ENCODE assay signal across 18 cellular contexts in genomic region chr22:50719814-50720300, GRCh38. TPM values are rescaled to one million over a fixed set of nuclear protein-coding genes. Genes with fewer than 3 reads are reported as not detected.
DNase-seq lines count a peak whose midpoint lies in the region; ATAC-seq, FAIRE-seq and TF ChIP-seq lines count a peak whose summit lies in the region.
"Had no signal": no experiment of that assay in that cellular context is flagged by ENCODE, and none has a peak within 500 bp of the region (broad histone marks: within the 10 kb centered on the region; RNA-seq: fewer than 3 reads in every experiment).

No MANE protein-coding gene starts in this region.

- H3K36me3 ChIP-seq in breast epithelium (no peaks in the 10 kb centered on the region), H1 (ENCODE audit: control insufficient read depth in 2 of 4, insufficient read depth in 4 of 4, low read length in 3 of 4) (peaks cover 0 to 7% (median 2%) of the 10 kb centered on the region in 4 experiments; a peak in 3 of 8 replicates), smooth muscle cell (ENCODE audit: low read depth) (no peaks in the 10 kb centered on the region)

- no peak overlapping the region for H2BK120ac ChIP-seq in H1 (replicated peaks; ENCODE audit: low read depth, low read length)

- H3K79me2 ChIP-seq in H1 (ENCODE audit: control insufficient read depth in 1 of 2, insufficient read depth in 2 of 2, low read length in 2 of 2) (no peaks in the 10 kb centered on the region), smooth muscle cell (ENCODE audit: low read depth) (no peaks in the 10 kb centered on the region)

- BruUV-seq in MCF 10A (replicated peaks; lab: Mats Ljungman, UMichigan) = no TSS peak

- no peak for FAIRE-seq in H1 (lab: Jason Lieb, UNC)

- no peak overlapping the region for H4K91ac ChIP-seq in H1 (replicated peaks; ENCODE audit: insufficient read length, low read length)

- H3K27me3 ChIP-seq in breast epithelium (peaks cover 0 to 23% of the 10 kb centered on the region in 2 donors), H1 (replicated peaks in 1 of 4; ENCODE audit: control insufficient read depth in 3 of 4, extremely low read depth in 1 of 4, insufficient read depth in 3 of 4, low read length in 3 of 4) (peaks cover 31 to 66% (median 51%) of the 10 kb centered on the region in 4 experiments), smooth muscle cell (ENCODE audit: low read depth) (peaks cover 37% of the 10 kb centered on the region)
- H3K27me3 ChIP-seq: BLaER1 had no signal

- POLR2A ChIA-PET in MCF 10A (lab: Yijun Ruan, JAX) (no interaction called here), H1 (lab: Charles Lee; ENCODE audit: partially characterized antibody) (interaction anchor here (0.9 to 1.6 kb wide), 2 partner anchors 10 to 78 kb away, joined by 3 to 4 read pairs; no protein-coding TSS in a partner anchor), T-cell (lab: Charles Lee) (no interaction called here)

- TF ChIP-seq CTCF in breast epithelium (IDR thresholded peaks at IDR 0.05) (no peak), MCF 10A (IDR thresholded peaks at IDR 0.05; ENCODE audit: unreplicated experiment) (no peak), H1 (IDR thresholded peaks at IDR 0.05; ENCODE audit: control extremely low read depth in 1 of 3, insufficient read depth in 1 of 3, low read depth in 1 of 3, low read length in 3 of 3) (no peak), smooth muscle cell (IDR thresholded peaks at IDR 0.05; ENCODE audit: borderline replicate concordance, insufficient read depth, poor library complexity, severe bottlenecking) (no peak)

- H4K20me1 ChIP-seq in H1 (replicated peaks in 1 of 2; ENCODE audit: control insufficient read depth in 1 of 2, insufficient read depth in 2 of 2, low read length in 2 of 2) = peaks cover 11 to 31% of the 10 kb centered on the region in 2 experiments
- H4K20me1 ChIP-seq in smooth muscle cell (ENCODE audit: low read depth) = peaks cover 20% of the 10 kb centered on the region

- H3K4me3 ChIP-seq in breast epithelium (peak overlapping the region in 2 of 3 donors; percentile 21 to 57), H1 (ENCODE audit: extremely low read depth in 1 of 4, insufficient read depth in 2 of 4, low read depth in 3 of 4, low read length in 4 of 4) (peak overlapping the region in 3 of 4 experiments; percentile 5 to 56 (median 8); a peak in 5 of 8 replicates), smooth muscle cell (peak overlapping the region; percentile 26)
- H3K4me3 ChIP-seq: BLaER1 had no signal

- no peak overlapping the region; the same call in 1 of the 2 replicates for H3K18ac ChIP-seq in H1 (ENCODE audit: extremely low read depth, low read length)

- H3K27ac ChIP-seq in breast epithelium (no peak overlapping the region), H1 (ENCODE audit: low read depth, low read length) (no peak overlapping the region), smooth muscle cell (ENCODE audit: low read depth) (no peak overlapping the region)
- H3K27ac ChIP-seq: 22Rv1, BLaER1 had no signal

- no peak overlapping the region for H3K9ac ChIP-seq in H1 (replicated peaks in 1 of 4; ENCODE audit: extremely low read depth in 1 of 4, low read depth in 3 of 4, low read length in 3 of 4)
- H3K9ac ChIP-seq in smooth muscle cell (ENCODE audit: low read depth) = no peak overlapping the region
- H3K9ac ChIP-seq: BLaER1 had no signal

- H2BK12ac ChIP-seq in H1 (ENCODE audit: low read depth, low read length) = no peak overlapping the region

- 20% methylated on average over 16 of the region's 40 CpGs; no CpG with 5 or more reads in 1 of the 2 experiments for WGBS in H1 (ENCODE audit: extremely low coverage in 1 of 2, insufficient coverage in 1 of 2, insufficient read length in 1 of 2, insufficient replicate concordance in 2 of 2, low coverage in 1 of 2, low lambda C conversion rate in 2 of 2, missing lambda C conversion rate in 1 of 2), 2 experiments
- 29% methylated on average over 23 of the region's 40 CpGs for WGBS in smooth muscle cell (ENCODE audit: low lambda C conversion rate)

- H2BK20ac ChIP-seq in H1 (ENCODE audit: low read length) = no peak overlapping the region

- CTCF ChIA-PET in MCF 10A (lab: Yijun Ruan, JAX) (interaction anchor here (1.0 kb wide), 1 partner anchor 12 kb away, joined by 3 read pairs; no protein-coding TSS in a partner anchor), H1 (lab: Charles Lee; ENCODE audit: partially characterized antibody) (interaction anchor here (0.7 to 4.1 kb wide), 5 partner anchors 8 to 136 kb away, joined by 3 to 24 read pairs (median 4); no protein-coding TSS in a partner anchor), T-cell (lab: Charles Lee) (no interaction called here)

- H4K8ac ChIP-seq in H1 (ENCODE audit: extremely low read depth, insufficient read depth, low read length) = peak overlapping the region; percentile 65; the same call in 1 of the 2 replicates

- H3K9me3 ChIP-seq in breast epithelium (no peaks in the 10 kb centered on the region), H1 (ENCODE audit: insufficient read depth in 2 of 2, low read depth in 1 of 2, low read length in 1 of 2) (no peaks in the 10 kb centered on the region), smooth muscle cell (replicated peaks; ENCODE audit: low read depth) (no peaks in the 10 kb centered on the region)
- H3K9me3 ChIP-seq: BLaER1 had no signal

- no peak for TF ChIP-seq RAD21 in H1 (IDR thresholded peaks at IDR 0.05 in 1 of 2, conservative IDR thresholded peaks at IDR 0.05 in 1 of 2; ENCODE audit: low read depth in 2 of 2, low read length in 2 of 2)

- H2AFZ ChIP-seq in H1 (ENCODE audit: low read length) (no peak overlapping the region), smooth muscle cell (ENCODE audit: low read depth) (no peak overlapping the region)

- H3K23me2 ChIP-seq in H1 (ENCODE audit: low read depth, low read length) = peaks cover 1% of the 10 kb centered on the region; the same call in 1 of the 2 replicates

- no peaks in the 10 kb centered on the region for H3K36me3 Mint-ChIP-seq in MCF 10A (ENCODE audit: insufficient read depth, unreplicated experiment)
- no peaks in the 10 kb centered on the region for H3K36me3 Mint-ChIP-seq in T-cell
- H3K36me3 Mint-ChIP-seq: CD8-positive, alpha-beta memory T cell had no signal

- no peak overlapping the region for H2AK5ac ChIP-seq in H1 (ENCODE audit: low read depth, low read length)

- DNase-seq in breast epithelium (ENCODE audit: low spot score in 2 of 2) = no peak
- DNase-seq in MCF 10A (ENCODE audit: unreplicated experiment) = no peak
- peak in 1 of 2 experiments; percentile 62 for DNase-seq in H1 (ENCODE audit: low read depth in 1 of 2, low spot score in 2 of 2)
- DNase-seq in iPS-NIHi11 (ENCODE audit: low spot score) = peak; percentile 54
- DNase-seq in smooth muscle cell (lab: John Stamatoyannopoulos, UW; ENCODE audit: unreplicated experiment) = no peak
- no peak for DNase-seq in T-cell
- DNase-seq: CD8-positive, alpha-beta memory T cell; GF-D8; Kasumi-1; NCI-H1417; NCI-H2081; NCI-H526 treated with DMSO at 0.1 percent for 48 hours; PC-3 had no signal

- H3K4me1 Mint-ChIP-seq in MCF 10A (ENCODE audit: insufficient read depth, unreplicated experiment) (no peaks in the 10 kb centered on the region), T-cell (peaks cover 0 to 4% (median 0%) of the 10 kb centered on the region in 3 donors)
- H3K4me1 Mint-ChIP-seq: CD8-positive, alpha-beta memory T cell had no signal

- H3K27ac Mint-ChIP-seq in MCF 10A (ENCODE audit: low read depth, unreplicated experiment) = no peak overlapping the region
- no peak overlapping the region for H3K27ac Mint-ChIP-seq in T-cell
- H3K27ac Mint-ChIP-seq: CD8-positive, alpha-beta memory T cell had no signal

- no peak overlapping the region for H3K56ac ChIP-seq in H1 (replicated peaks; ENCODE audit: insufficient read length, low read depth, low read length)

- H3K4me3 Mint-ChIP-seq in MCF 10A (ENCODE audit: unreplicated experiment) (no peak overlapping the region), T-cell (no peak overlapping the region)
- H3K4me3 Mint-ChIP-seq: CD8-positive, alpha-beta memory T cell had no signal

- H3K4me2 ChIP-seq in H1 (ENCODE audit: insufficient read depth in 1 of 2, low read depth in 2 of 2, low read length in 2 of 2) (peak overlapping the region; percentile 10 to 80; a peak in 3 of 4 replicates), smooth muscle cell (peak overlapping the region; percentile 67)
- H3K4me2 ChIP-seq: BLaER1 had no signal

- H3K4ac ChIP-seq in H1 (replicated peaks; ENCODE audit: insufficient read length, low read depth, low read length) = no peak overlapping the region

- no peak overlapping the region for H2BK5ac ChIP-seq in H1 (ENCODE audit: low read depth, low read length)

- H3K4me1 ChIP-seq in breast epithelium = no peaks in the 10 kb centered on the region
- peaks cover 0 to 6% (median 0%) of the 10 kb centered on the region in 4 experiments; a peak in 2 of 7 replicates for H3K4me1 ChIP-seq in H1 (replicated peaks in 1 of 4; ENCODE audit: control insufficient read depth in 3 of 4, insufficient read depth in 4 of 4, low read length in 3 of 4)
- H3K4me1 ChIP-seq in smooth muscle cell (ENCODE audit: low read depth) = no peaks in the 10 kb centered on the region

- no peak overlapping the region for H4K5ac ChIP-seq in H1 (ENCODE audit: insufficient read length, low read depth, low read length)

- H3K9me3 Mint-ChIP-seq in MCF 10A (ENCODE audit: unreplicated experiment) (no peaks in the 10 kb centered on the region), T-cell (no peaks in the 10 kb centered on the region)
- H3K9me3 Mint-ChIP-seq: CD8-positive, alpha-beta memory T cell had no signal

- intact Hi-C loops in breast epithelium (cut with DNase I; ENCODE audit: low total_unique reads) (no loop called here), MCF 10A (cut with micrococcal nuclease) (no loop called here)

- no peaks in the 10 kb centered on the region for H3K79me1 ChIP-seq in H1 (ENCODE audit: low read depth, low read length)

- no peak overlapping the region for H3K14ac ChIP-seq in H1 (ENCODE audit: insufficient read length)

- ATAC-seq in HG02798 (IDR thresholded peaks at IDR 0.05; ENCODE audit: poor library complexity, unreplicated experiment) (no peak), HG03354 (IDR thresholded peaks at IDR 0.05; ENCODE audit: poor library complexity, severe bottlenecking, unreplicated experiment) (no peak), T-cell (replicated peaks in 1 of 4) (no peak)
- ATAC-seq: PC-3 had no signal

- TF ChIP-seq EP300 in H1 (IDR thresholded peaks at IDR 0.05; ENCODE audit: borderline replicate concordance in 1 of 2, low read depth in 2 of 2, low read length in 2 of 2) = no peak

- no peaks in the 10 kb centered on the region for H3F3A ChIP-seq in smooth muscle cell (ENCODE audit: low read depth)

- H3K27me3 Mint-ChIP-seq in MCF 10A (ENCODE audit: insufficient read depth, unreplicated experiment) (no peaks in the 10 kb centered on the region), T-cell (peaks cover 0 to 3% of the 10 kb centered on the region in 2 donors)

- H2BK15ac ChIP-seq in H1 (ENCODE audit: low read length) = no peak overlapping the region

- no peak overlapping the region for H3K23ac ChIP-seq in H1 (ENCODE audit: insufficient read length)

- TF ChIP-seq POLR2A in breast epithelium (IDR thresholded peaks at IDR 0.05) (no peak), H1 (IDR thresholded peaks at IDR 0.05; ENCODE audit: control extremely low read depth in 1 of 2, low read depth in 2 of 2, low read length in 2 of 2) (no peak)

RNA-seq across cellular contexts. Expression of gene ACR, which starts 18.1 kb away (rescaled TPM):
- under 1 TPM in 2 of 3 donors, not detected in 1; 0.44 to 0.80 TPM for total RNA-seq in breast epithelium
- total RNA-seq in MCF 10A (2022) = not detected in 2 replicates
- total RNA-seq in H1 (2021; fragmentation: NEBNext Ultra II Directional; extraction: Animal tissue kit (Norgen Biotek cat#: 25700)) = 0.56 TPM in 1 of 2 replicates, not detected in the other
- 0.05 TPM in 1 of 2 replicates, not detected in the other for polyA plus RNA-seq in H1 (2011; rRNA removed)
- polyA plus RNA-seq in H1 (2011; cell fraction: cytosol; rRNA removed) = not detected
- 0.73 TPM for polyA plus RNA-seq in H1 (2011; cell fraction: nucleus; rRNA removed)
- 0.18 TPM in 1 of 4 replicates, not detected in the others for polyA plus RNA-seq in H1 (2012, experiment 1 of 2)
- not detected for polyA plus RNA-seq in H1 (2012, experiment 2 of 2)
- polyA plus RNA-seq in H1 (2013, experiment 1 of 2) = not detected
- not detected for polyA plus RNA-seq in H1 (2013, experiment 2 of 2)
- polyA minus RNA-seq in H1 (2011; rRNA and poly(A)+ RNA removed) = not detected in 2 replicates
- polyA minus RNA-seq in H1 (2011; cell fraction: cytosol; rRNA and poly(A)+ RNA removed) = not detected
- polyA minus RNA-seq in H1 (2011; cell fraction: nucleus; rRNA and poly(A)+ RNA removed) = not detected
- total RNA-seq in smooth muscle cell = 0.27 and 1.9 TPM in 2 replicates
- polyA plus RNA-seq in smooth muscle cell = not detected in 2 replicates
- total RNA-seq in T-cell = not detected
- total RNA-seq: CD8-positive, alpha-beta memory T cell; H4; PC-3 had no signal
- polyA plus RNA-seq: CD8-positive, alpha-beta memory T cell had no signal

RNA-seq across cellular contexts. Expression of gene SHANK3, which starts 47.2 kb away (rescaled TPM):
- total RNA-seq in breast epithelium = 10 to 100 TPM in 1 of 3 donors, 1 to 10 TPM in 2; 4.8 to 28.8 (median 5.9) TPM
- total RNA-seq in MCF 10A (2022) = 1.2 and 1.9 TPM in 2 replicates
- 6.0 and 6.3 TPM in 2 replicates for total RNA-seq in H1 (2021; fragmentation: NEBNext Ultra II Directional; extraction: Animal tissue kit (Norgen Biotek cat#: 25700))
- polyA plus RNA-seq in H1 (2011; rRNA removed) = 1.5 and 2.8 TPM in 2 replicates
- 2.0 TPM for polyA plus RNA-seq in H1 (2011; cell fraction: cytosol; rRNA removed)
- 5.4 TPM for polyA plus RNA-seq in H1 (2011; cell fraction: nucleus; rRNA removed)
- polyA plus RNA-seq in H1 (2012, experiment 1 of 2) = 2.9 to 5.2 TPM (median 4.1 TPM) in 4 replicates
- polyA plus RNA-seq in H1 (2012, experiment 2 of 2) = 2.5 TPM
- 1.7 TPM for polyA plus RNA-seq in H1 (2013, experiment 1 of 2)
- polyA plus RNA-seq in H1 (2013, experiment 2 of 2) = 1.7 TPM
- 1.4 and 2.2 TPM in 2 replicates for polyA minus RNA-seq in H1 (2011; rRNA and poly(A)+ RNA removed)
- 2.9 TPM for polyA minus RNA-seq in H1 (2011; cell fraction: cytosol; rRNA and poly(A)+ RNA removed)
- polyA minus RNA-seq in H1 (2011; cell fraction: nucleus; rRNA and poly(A)+ RNA removed) = 4.6 TPM
- 1.3 and 2.0 TPM in 2 replicates for total RNA-seq in smooth muscle cell
- polyA plus RNA-seq in smooth muscle cell = 1.6 and 1.9 TPM in 2 replicates
- under 1 TPM; 0.22 to 0.47 (median 0.28) TPM for total RNA-seq in T-cell
- polyA plus RNA-seq: CD8-positive, alpha-beta memory T cell had no signal

Comparison
In these comparisons a context has a peak if more than half of its experiments do, and no peak if none do; other contexts are left out.
1. CTCF ChIA-PET loops: an anchor here in MCF 10A (1.0 kb wide) and H1 (0.7 to 4.1 kb wide); none called in T-cell.